ENCODE assay signal across 17 cellular contexts in the genomic region with DNA sequence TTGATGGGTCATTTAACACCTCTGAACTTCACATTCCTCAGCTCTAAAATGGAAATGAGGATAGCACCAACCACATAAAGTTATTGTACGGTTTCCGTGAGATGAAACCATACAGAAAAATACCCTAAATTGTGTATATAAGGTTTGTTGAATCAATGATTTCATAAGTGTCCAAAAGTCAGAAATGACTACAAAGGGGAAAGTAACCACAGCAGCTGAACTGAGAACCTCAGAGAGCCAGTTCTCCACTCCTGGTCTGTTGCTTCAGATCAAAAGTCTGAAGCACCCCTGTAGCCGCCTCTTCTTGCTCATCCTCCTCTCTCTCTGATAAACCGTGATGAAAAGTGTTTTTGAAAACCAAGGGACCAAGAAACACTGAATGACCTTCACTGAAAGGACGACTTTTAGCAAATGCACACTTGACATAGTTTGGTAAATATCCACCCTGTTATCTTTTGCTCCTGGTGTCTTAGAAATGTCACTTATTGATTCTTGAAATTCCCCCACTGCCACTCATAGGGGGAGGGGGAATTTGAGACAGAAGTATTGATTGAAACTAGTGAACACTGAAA.
DNase-seq lines count a peak whose midpoint lies in the region; ATAC-seq lines count a peak whose summit lies in the region.
"Had no signal": no experiment of that assay in that cellular context is flagged by ENCODE, and none has a peak within 500 bp of the region (broad histone marks: within the 10 kb centered on the region; RNA-seq: fewer than 3 reads in every experiment).

No MANE protein-coding gene starts in this region.

- no peaks in the 10 kb centered on the region for H3K4me1 Mint-ChIP-seq in activated naive CD4-positive, alpha-beta T cell treated with anti-CD3 and anti-CD28 coated beads, Interleukin-2, amount 50 U/mL, for 24 hours
- no peaks in the 10 kb centered on the region for H3K4me1 Mint-ChIP-seq in activated naive CD4-positive, alpha-beta T cell treated with anti-CD3 and anti-CD28 coated beads, Interleukin-2, amount 10 ng/mL, durations not matched to agents 7 days and 5 days
- no peaks in the 10 kb centered on the region for H3K4me1 Mint-ChIP-seq in stimulated activated memory B cell treated with anti-CD40 and anti-IgM and Interleukin-4, amounts not matched to agents 10 μg/mL and 1 μg/mL and 100 μg/mL, for 72 hours
- no peaks in the 10 kb centered on the region for H3K4me1 Mint-ChIP-seq in activated T-cell treated with anti-CD3 and anti-CD28 coated beads, Interleukin-2, amount 50 U/mL, for 24 hours (ENCODE audit: low read depth)
- H3K4me1 Mint-ChIP-seq: natural killer cell had no signal

- H3K9me3 Mint-ChIP-seq in activated naive CD4-positive, alpha-beta T cell treated with anti-CD3 and anti-CD28 coated beads, Interleukin-2, amount 50 U/mL, for 24 hours = no peaks in the 10 kb centered on the region
- no peaks in the 10 kb centered on the region for H3K9me3 Mint-ChIP-seq in activated naive CD4-positive, alpha-beta T cell treated with anti-CD3 and anti-CD28 coated beads, Interleukin-2, amount 10 ng/mL, durations not matched to agents 7 days and 5 days
- H3K9me3 Mint-ChIP-seq in stimulated activated memory B cell treated with anti-CD40 and anti-IgM and Interleukin-4, amounts not matched to agents 10 μg/mL and 1 μg/mL and 100 μg/mL, for 72 hours = no peaks in the 10 kb centered on the region
- H3K9me3 Mint-ChIP-seq in activated T-cell treated with anti-CD3 and anti-CD28 coated beads, Interleukin-2, amount 50 U/mL, for 24 hours = no peaks in the 10 kb centered on the region
- H3K9me3 Mint-ChIP-seq: natural killer cell had no signal

- CTCF ChIA-PET in activated naive CD4-positive, alpha-beta T cell treated with anti-CD3 and anti-CD28 coated beads, Interleukin-2, amount 10 ng/mL, durations not matched to agents 7 days and 5 days (lab: Charles Lee) = interaction anchor here (0.7 to 2.3 kb wide), 2 partner anchors 33 to 344 kb away, joined by 3 to 8 read pairs; no protein-coding TSS in a partner anchor

- H3K4me3 Mint-ChIP-seq in activated naive CD4-positive, alpha-beta T cell treated with anti-CD3 and anti-CD28 coated beads, Interleukin-2, amount 50 U/mL, for 24 hours = no peak overlapping the region
- no peak overlapping the region for H3K4me3 Mint-ChIP-seq in activated naive CD4-positive, alpha-beta T cell treated with anti-CD3 and anti-CD28 coated beads, Interleukin-2, amount 10 ng/mL, durations not matched to agents 7 days and 5 days
- H3K4me3 Mint-ChIP-seq in stimulated activated memory B cell treated with anti-CD40 and anti-IgM and Interleukin-4, amounts not matched to agents 10 μg/mL and 1 μg/mL and 100 μg/mL, for 72 hours = no peak overlapping the region
- H3K4me3 Mint-ChIP-seq in activated T-cell treated with anti-CD3 and anti-CD28 coated beads, Interleukin-2, amount 50 U/mL, for 24 hours = no peak overlapping the region
- H3K4me3 Mint-ChIP-seq: activated CD8-positive, alpha-beta T cell treated with anti-CD3 and anti-CD28 coated beads, Interleukin-2, amount 10 ng/mL, durations not matched to agents 7 days and 5 days; natural killer cell had no signal

- no peak for DNase-seq in activated naive CD4-positive, alpha-beta T cell treated with anti-CD3 and anti-CD28 coated beads, Interleukin-2, amount 10 ng/mL, durations not matched to agents 7 days and 5 days
- no peak for DNase-seq in activated T-cell treated with anti-CD3 and anti-CD28 coated beads, Interleukin-2, amount 50 U/mL, for 24 hours
- DNase-seq in NCI-H1694 treated with DMSO at 0.1 percent for 48 hours (lab: John Stamatoyannopoulos, UW) = no peak
- DNase-seq: activated CD8-positive, alpha-beta T cell treated with anti-CD3 and anti-CD28 coated beads, Interleukin-2, amount 10 ng/mL, durations not matched to agents 7 days and 5 days; aorta; HCEC 1CT; lower lobe of right lung; natural killer cell; NCI-H1436 treated with DMSO at 0.1 percent for 48 hours; NCI-H345; OCI-M1 had no signal

- peak overlapping the region; percentile 13 for H3K27ac Mint-ChIP-seq in activated naive CD4-positive, alpha-beta T cell treated with anti-CD3 and anti-CD28 coated beads, Interleukin-2, amount 50 U/mL, for 24 hours
- H3K27ac Mint-ChIP-seq in activated naive CD4-positive, alpha-beta T cell treated with anti-CD3 and anti-CD28 coated beads, Interleukin-2, amount 10 ng/mL, durations not matched to agents 7 days and 5 days = no peak overlapping the region
- no peak overlapping the region for H3K27ac Mint-ChIP-seq in stimulated activated memory B cell treated with anti-CD40 and anti-IgM and Interleukin-4, amounts not matched to agents 10 μg/mL and 1 μg/mL and 100 μg/mL, for 72 hours
- H3K27ac Mint-ChIP-seq in activated T-cell treated with anti-CD3 and anti-CD28 coated beads, Interleukin-2, amount 50 U/mL, for 24 hours = no peak overlapping the region
- H3K27ac Mint-ChIP-seq: activated CD8-positive, alpha-beta T cell treated with anti-CD3 and anti-CD28 coated beads, Interleukin-2, amount 10 ng/mL, durations not matched to agents 7 days and 5 days; natural killer cell had no signal

- peak; percentile 94 for ATAC-seq in HG02610 (IDR thresholded peaks at IDR 0.05; ENCODE audit: unreplicated experiment)
- peak; percentile 67 for ATAC-seq in HG03342 (IDR thresholded peaks at IDR 0.05; ENCODE audit: unreplicated experiment)
- ATAC-seq in stimulated activated memory B cell treated with anti-CD40 and anti-IgM and Interleukin-4, amounts not matched to agents 10 μg/mL and 1 μg/mL and 100 μg/mL, for 72 hours = peak; percentile 74
- ATAC-seq in HG02973 (IDR thresholded peaks at IDR 0.05; ENCODE audit: unreplicated experiment) = no peak
- ATAC-seq: activated CD8-positive, alpha-beta T cell treated with anti-CD3 and anti-CD28 coated beads, Interleukin-2, amount 10 ng/mL, durations not matched to agents 7 days and 5 days; gastroesophageal sphincter; lower lobe of right lung; natural killer cell had no signal

- no peaks in the 10 kb centered on the region for H3K27me3 Mint-ChIP-seq in activated naive CD4-positive, alpha-beta T cell treated with anti-CD3 and anti-CD28 coated beads, Interleukin-2, amount 50 U/mL, for 24 hours
- H3K27me3 Mint-ChIP-seq in activated naive CD4-positive, alpha-beta T cell treated with anti-CD3 and anti-CD28 coated beads, Interleukin-2, amount 10 ng/mL, durations not matched to agents 7 days and 5 days = peaks cover 7% of the 10 kb centered on the region
- no peaks in the 10 kb centered on the region for H3K27me3 Mint-ChIP-seq in stimulated activated memory B cell treated with anti-CD40 and anti-IgM and Interleukin-4, amounts not matched to agents 10 μg/mL and 1 μg/mL and 100 μg/mL, for 72 hours
- no peaks in the 10 kb centered on the region for H3K27me3 Mint-ChIP-seq in activated T-cell treated with anti-CD3 and anti-CD28 coated beads, Interleukin-2, amount 50 U/mL, for 24 hours

- no peaks in the 10 kb centered on the region for H3K36me3 Mint-ChIP-seq in activated naive CD4-positive, alpha-beta T cell treated with anti-CD3 and anti-CD28 coated beads, Interleukin-2, amount 50 U/mL, for 24 hours
- H3K36me3 Mint-ChIP-seq in activated naive CD4-positive, alpha-beta T cell treated with anti-CD3 and anti-CD28 coated beads, Interleukin-2, amount 10 ng/mL, durations not matched to agents 7 days and 5 days = no peaks in the 10 kb centered on the region
- no peaks in the 10 kb centered on the region for H3K36me3 Mint-ChIP-seq in stimulated activated memory B cell treated with anti-CD40 and anti-IgM and Interleukin-4, amounts not matched to agents 10 μg/mL and 1 μg/mL and 100 μg/mL, for 72 hours
- H3K36me3 Mint-ChIP-seq in activated T-cell treated with anti-CD3 and anti-CD28 coated beads, Interleukin-2, amount 50 U/mL, for 24 hours (ENCODE audit: low read depth) = no peaks in the 10 kb centered on the region
- H3K36me3 Mint-ChIP-seq: natural killer cell had no signal
